Comparison of ENCODE assay signal across 8 cellular contexts in the genomic region with DNA sequence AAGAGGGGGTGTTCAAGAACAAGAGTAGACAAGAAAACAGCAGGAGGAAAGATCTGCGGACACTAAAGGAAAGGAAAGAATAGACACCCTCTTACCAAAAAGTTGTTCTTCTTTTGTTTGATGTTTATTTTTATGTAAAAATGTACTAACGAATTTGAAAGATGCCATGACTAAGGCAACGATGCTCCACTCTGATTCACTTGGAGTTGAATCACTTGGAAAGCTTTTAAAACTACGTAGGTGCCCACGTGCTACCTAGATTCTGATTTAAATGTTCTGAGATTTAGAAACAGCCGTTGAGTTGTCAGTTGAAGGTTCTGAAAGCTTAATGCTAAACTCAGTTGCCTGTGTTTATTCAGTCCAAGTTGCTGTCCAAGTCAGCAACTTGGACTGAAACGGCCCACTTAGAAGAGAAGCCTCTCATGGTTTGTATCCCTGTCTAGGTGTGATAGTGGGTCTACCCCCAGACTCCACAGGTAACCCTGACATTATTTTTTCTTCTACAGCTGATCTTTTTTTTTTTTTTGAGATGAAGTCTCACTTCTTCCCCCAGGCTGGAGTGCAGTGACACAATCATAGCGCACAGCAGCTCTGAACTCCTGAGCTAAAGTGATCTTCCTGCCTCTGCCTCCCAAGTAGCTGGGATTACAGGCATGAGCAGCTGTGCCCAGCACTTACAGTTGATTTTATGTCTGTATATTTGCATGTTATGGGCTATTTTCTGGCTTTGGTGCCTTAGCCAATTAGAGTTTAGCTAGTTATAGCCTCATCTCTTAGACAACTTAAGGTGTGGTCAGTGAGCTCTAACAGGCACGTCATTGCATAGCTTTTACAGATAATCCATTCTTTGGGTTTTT. TPM values are rescaled to one million over a fixed set of nuclear protein-coding genes. Genes with fewer than 3 reads are reported as not detected.
DNase-seq lines count a peak whose midpoint lies in the region; ATAC-seq, FAIRE-seq and TF ChIP-seq lines count a peak whose summit lies in the region.

No MANE protein-coding gene starts in this region.

- peak overlapping the region; percentile 90 to 99 (median 94) for H3K4me3 ChIP-seq in BLaER1 treated with 17β-estradiol and CSF1 and Interleukin-3, amounts not matched to agents 10 nM and 100 nM
- H3K4me3 ChIP-seq in HUES64 (ENCODE audit: low read length) = peak overlapping the region; percentile 98
- peak overlapping the region in 3 of 4 donors; percentile 67 to 84 (median 76) for H3K4me3 ChIP-seq in pancreas

- H3K36me3 Mint-ChIP-seq in activated T-cell treated with anti-CD3 and anti-CD28 coated beads, Interleukin-2, amount 50 U/mL, for 24 hours (ENCODE audit: low read depth) = peaks cover 18% of the 10 kb centered on the region

- no peaks in the 10 kb centered on the region for H3K27me3 Mint-ChIP-seq in activated T-cell treated with anti-CD3 and anti-CD28 coated beads, Interleukin-2, amount 50 U/mL, for 24 hours

- H3K4me1 Mint-ChIP-seq in activated T-cell treated with anti-CD3 and anti-CD28 coated beads, Interleukin-2, amount 50 U/mL, for 24 hours (ENCODE audit: low read depth) = peaks cover 54% of the 10 kb centered on the region

- ATAC-seq in foreskin keratinocyte = peak; percentile 63
- peak in 1 of 4 donors; percentile 5 for ATAC-seq in pancreas
- no peak for ATAC-seq in GM19397 (IDR thresholded peaks at IDR 0.05; ENCODE audit: unreplicated experiment)

- peak overlapping the region; percentile 98 for H3K4me3 Mint-ChIP-seq in activated T-cell treated with anti-CD3 and anti-CD28 coated beads, Interleukin-2, amount 50 U/mL, for 24 hours

- no peak for DNase-seq in activated T-cell treated with anti-CD3 and anti-CD28 coated beads, Interleukin-2, amount 50 U/mL, for 24 hours
- DNase-seq in foreskin keratinocyte (peak; percentile 66 to 88), pancreas (no peak), NCI-H510A treated with DMSO at 0.1 percent for 48 hours (lab: John Stamatoyannopoulos, UW) (no peak), SKM-1 treated with dmso at 0.1 percent for 144 hours (lab: John Stamatoyannopoulos, UW; ENCODE audit: unreplicated experiment) (no peak)

- no peaks in the 10 kb centered on the region for H3K27me3 ChIP-seq in BLaER1 treated with 17β-estradiol and CSF1 and Interleukin-3, amounts not matched to agents 10 nM and 100 nM
- no peaks in the 10 kb centered on the region for H3K27me3 ChIP-seq in HUES64 (ENCODE audit: insufficient read depth, low read length)
- no peaks in the 10 kb centered on the region for H3K27me3 ChIP-seq in foreskin keratinocyte
- H3K27me3 ChIP-seq in pancreas = no peaks in the 10 kb centered on the region

- peak overlapping the region; percentile 79 to 95 (median 90); a peak in 21 of 22 replicates for H3K27ac ChIP-seq in BLaER1 treated with 17β-estradiol and CSF1 and Interleukin-3, amounts not matched to agents 10 nM and 100 nM
- H3K27ac ChIP-seq in HUES64 (ENCODE audit: low read depth, low read length) (no peak overlapping the region), foreskin keratinocyte (peak overlapping the region; percentile 100), pancreas (peak overlapping the region in 3 of 4 donors; percentile 84 to 93 (median 90))

- peaks cover 30 to 40% (median 33%) of the 10 kb centered on the region in 10 experiments for H3K4me1 ChIP-seq in BLaER1 treated with 17β-estradiol and CSF1 and Interleukin-3, amounts not matched to agents 10 nM and 100 nM
- peaks cover 23% of the 10 kb centered on the region for H3K4me1 ChIP-seq in HUES64 (ENCODE audit: insufficient read depth, low read length)
- peaks cover 25% of the 10 kb centered on the region for H3K4me1 ChIP-seq in foreskin keratinocyte
- H3K4me1 ChIP-seq in pancreas = peaks cover 0 to 21% (median 11%) of the 10 kb centered on the region in 3 donors

- intact Hi-C loops in pancreas (cut with DNase I) = no loop called here

- FAIRE-seq in pancreas (lab: Jason Lieb, UNC) = no peak

- no peaks in the 10 kb centered on the region for H3K9me3 Mint-ChIP-seq in activated T-cell treated with anti-CD3 and anti-CD28 coated beads, Interleukin-2, amount 50 U/mL, for 24 hours

- H3K9ac ChIP-seq in BLaER1 treated with 17β-estradiol and CSF1 and Interleukin-3, amounts not matched to agents 10 nM and 100 nM = peak overlapping the region; percentile 87 to 97 (median 93); a peak in 21 of 22 replicates
- peak overlapping the region; percentile 92; the same call in 1 of the 2 replicates for H3K9ac ChIP-seq in HUES64 (ENCODE audit: low read depth, low read length)

- TF ChIP-seq CTCF in foreskin keratinocyte (conservative IDR thresholded peaks at IDR 0.05) (peak; percentile 5), pancreas (IDR thresholded peaks at IDR 0.05) (no peak)

- peak overlapping the region; percentile 100 for H3K27ac Mint-ChIP-seq in activated T-cell treated with anti-CD3 and anti-CD28 coated beads, Interleukin-2, amount 50 U/mL, for 24 hours

- peaks cover 5 to 13% (median 8%) of the 10 kb centered on the region in 11 experiments for H3K36me3 ChIP-seq in BLaER1 treated with 17β-estradiol and CSF1 and Interleukin-3, amounts not matched to agents 10 nM and 100 nM
- H3K36me3 ChIP-seq in HUES64 (ENCODE audit: insufficient read depth, low read length) (no peaks in the 10 kb centered on the region), pancreas (no peaks in the 10 kb centered on the region)

- H3K9me3 ChIP-seq in BLaER1 treated with 17β-estradiol and CSF1 and Interleukin-3, amounts not matched to agents 10 nM and 100 nM (replicated peaks in 1 of 11) = no peaks in the 10 kb centered on the region
- H3K9me3 ChIP-seq in HUES64 (ENCODE audit: insufficient read depth, low read depth, low read length) (no peaks in the 10 kb centered on the region), pancreas (no peaks in the 10 kb centered on the region)

- 40% methylated on average over 9 of the region's 9 CpGs for WGBS in HUES64
- WGBS in pancreas, 2 donors = 40 to 42% methylated on average over 9 of the region's 9 CpGs

- no peaks in the 10 kb centered on the region for H4K20me1 ChIP-seq in BLaER1 treated with 17β-estradiol and CSF1 and Interleukin-3, amounts not matched to agents 10 nM and 100 nM

- H3K4me2 ChIP-seq in BLaER1 treated with 17β-estradiol and CSF1 and Interleukin-3, amounts not matched to agents 10 nM and 100 nM = peak overlapping the region; percentile 76 to 92 (median 82)

RNA-seq across cellular contexts. Expression of a gene that starts 1.4 kb away (rescaled TPM):
- polyA plus RNA-seq in HUES64 (2013, experiment 1 of 2) = 4.5 TPM
- polyA plus RNA-seq in HUES64 (2013, experiment 2 of 2) = 6.4 TPM
- total RNA-seq in foreskin keratinocyte = 8.1 and 9.2 TPM in 2 replicates
- polyA plus RNA-seq in foreskin keratinocyte = 7.8 and 8.2 TPM in 2 replicates
- 1 to 10 TPM; 5.8 to 7.5 (median 6.2) TPM for total RNA-seq in pancreas
- 1 to 10 TPM; 3.2 to 7.6 TPM for polyA plus RNA-seq in pancreas

RNA-seq across cellular contexts. Expression of a gene that starts 38.2 kb away (rescaled TPM):
- polyA plus RNA-seq in HUES64 (2013, experiment 1 of 2) = 35.0 TPM
- polyA plus RNA-seq in HUES64 (2013, experiment 2 of 2) = 29.4 TPM
- 31.3 and 32.5 TPM in 2 replicates for total RNA-seq in foreskin keratinocyte
- 31.8 and 35.3 TPM in 2 replicates for polyA plus RNA-seq in foreskin keratinocyte
- total RNA-seq in pancreas = 10 to 100 TPM in 4 of 6 donors, 1 to 10 TPM in 2; 7.2 to 16.6 (median 10.2) TPM
- polyA plus RNA-seq in pancreas = 1 to 10 TPM; 5.2 to 9.8 TPM

Comparison
In these comparisons a context has a peak if more than half of its experiments do, and no peak if none do; other contexts are left out.
1. DNase-seq: peak in foreskin keratinocyte (2 of 2); none in activated T-cell treated with anti-CD3 and anti-CD28 coated beads, Interleukin-2, amount 50 U/mL, for 24 hours (single experiment), pancreas (0 of 6), NCI-H510A treated with DMSO at 0.1 percent for 48 hours (single experiment) and SKM-1 treated with dmso at 0.1 percent for 144 hours (single experiment).
2. Peak in every context shown above with its lines, with median percentiles within 50 percentile points of each other: H3K4me3 ChIP-seq.